Comparison of ENCODE assay signal across 12 cellular contexts in genomic region chr12:96514328-96514727, GRCh38. TPM values are rescaled to one million over a fixed set of nuclear protein-coding genes. Genes with fewer than 3 reads are reported as not detected.
DNase-seq lines count a peak whose midpoint lies in the region; ATAC-seq lines count a peak whose summit lies in the region.
"Had no signal": no experiment of that assay in that cellular context is flagged by ENCODE, and none has a peak within 500 bp of the region (broad histone marks: within the 10 kb centered on the region; RNA-seq: fewer than 3 reads in every experiment).

No MANE protein-coding gene starts in this region.

- H3K9me3 ChIP-seq in BLaER1 (no peaks in the 10 kb centered on the region), HAP-1 (no peaks in the 10 kb centered on the region)
- H3K9me3 ChIP-seq: BE2C, breast epithelium had no signal

- in situ Hi-C loops in HAP-1 (cut with MboI; ENCODE audit: low sequenced_read_pairs) = loop anchor here (10.0 to 25.0 kb wide), 2 partner anchors 300 to 927 kb away; no protein-coding TSS in a partner anchor

- DNase-seq in dermis blood vessel endothelial cell = peak; percentile 33
- no peak for DNase-seq in hepatic stellate cell (ENCODE audit: low spot score)
- no peak for DNase-seq in RKO (ENCODE audit: low spot score)
- no peak for DNase-seq in HAP-1 (ENCODE audit: low spot score in 2 of 2)
- DNase-seq in natural killer cell treated with Interleukin-12 subunit alpha and Interleukin-12 subunit beta and Interleukin-15 and Interleukin-18, amount 100 ng/mL, for 72 hours (ENCODE audit: low spot score) = no peak
- DNase-seq: BE2C, kidney had no signal

- no peak overlapping the region for H3K27ac ChIP-seq in BLaER1
- H3K27ac ChIP-seq: breast epithelium, HL-60 had no signal

- H3K27me3 Mint-ChIP-seq in natural killer cell treated with Interleukin-12 subunit alpha and Interleukin-12 subunit beta and Interleukin-15 and Interleukin-18, amount 100 ng/mL, for 72 hours = no peaks in the 10 kb centered on the region

- no peaks in the 10 kb centered on the region for H3K9me3 Mint-ChIP-seq in natural killer cell treated with Interleukin-12 subunit alpha and Interleukin-12 subunit beta and Interleukin-15 and Interleukin-18, amount 100 ng/mL, for 72 hours

- ATAC-seq in GM19397 (IDR thresholded peaks at IDR 0.05; ENCODE audit: unreplicated experiment) (peak; percentile 79), HG03066 (IDR thresholded peaks at IDR 0.05; ENCODE audit: low read depth, unreplicated experiment) (peak; percentile 77)
- no peak for ATAC-seq in natural killer cell treated with Interleukin-12 subunit alpha and Interleukin-12 subunit beta and Interleukin-15 and Interleukin-18, amount 100 ng/mL, for 72 hours

- H3K9ac ChIP-seq in BLaER1 = no peak overlapping the region

- no peaks in the 10 kb centered on the region for H4K20me1 ChIP-seq in BLaER1

- H3K27me3 ChIP-seq in BLaER1 (no peaks in the 10 kb centered on the region), HAP-1 (ENCODE audit: low read depth) (no peaks in the 10 kb centered on the region)
- H3K27me3 ChIP-seq: BE2C, breast epithelium had no signal

- no peak overlapping the region for H3K27ac Mint-ChIP-seq in natural killer cell treated with Interleukin-12 subunit alpha and Interleukin-12 subunit beta and Interleukin-15 and Interleukin-18, amount 100 ng/mL, for 72 hours

- no peak overlapping the region for H3K4me3 Mint-ChIP-seq in natural killer cell treated with Interleukin-12 subunit alpha and Interleukin-12 subunit beta and Interleukin-15 and Interleukin-18, amount 100 ng/mL, for 72 hours

- peaks cover 4 to 14% of the 10 kb centered on the region in 2 donors for H3K4me1 Mint-ChIP-seq in natural killer cell treated with Interleukin-12 subunit alpha and Interleukin-12 subunit beta and Interleukin-15 and Interleukin-18, amount 100 ng/mL, for 72 hours (ENCODE audit: low read depth in 2 of 2)

- H3K4me1 ChIP-seq in BLaER1 (peaks cover 25% of the 10 kb centered on the region), HAP-1 (peaks cover 5% of the 10 kb centered on the region; the same call in 1 of the 2 replicates)
- H3K4me1 ChIP-seq: BE2C, breast epithelium had no signal

- peak overlapping the region; percentile 36 for H3K4me2 ChIP-seq in BLaER1

- no peaks in the 10 kb centered on the region for H3K36me3 ChIP-seq in BLaER1
- H3K36me3 ChIP-seq in HAP-1 (replicated peaks) = no peaks in the 10 kb centered on the region
- H3K36me3 ChIP-seq: BE2C, breast epithelium had no signal

- no peaks in the 10 kb centered on the region for H3K36me3 Mint-ChIP-seq in natural killer cell treated with Interleukin-12 subunit alpha and Interleukin-12 subunit beta and Interleukin-15 and Interleukin-18, amount 100 ng/mL, for 72 hours

- H3K4me3 ChIP-seq in BLaER1 = no peak overlapping the region
- H3K4me3 ChIP-seq in HAP-1 = no peak overlapping the region
- H3K4me3 ChIP-seq: breast epithelium had no signal

RNA-seq across cellular contexts. Expression of gene CFAP54, which starts 25.0 kb away (rescaled TPM):
- total RNA-seq in dermis blood vessel endothelial cell = 8.3 and 13.1 TPM in 2 replicates
- under 1 TPM; 0.14 to 0.50 TPM for total RNA-seq in natural killer cell treated with Interleukin-12 subunit alpha and Interleukin-12 subunit beta and Interleukin-15 and Interleukin-18, amount 100 ng/mL, for 72 hours

Comparison
In these comparisons a context has a peak if more than half of its experiments do, and no peak if none do; other contexts are left out.
1. ATAC-seq: peak in GM19397 (single experiment) and HG03066 (single experiment); none in natural killer cell treated with Interleukin-12 subunit alpha and Interleukin-12 subunit beta and Interleukin-15 and Interleukin-18, amount 100 ng/mL, for 72 hours (0 of 2).